1 cellular context compared by ENCODE assay signal in genomic region chr20:49281059-49281912, GRCh38.
A peak's percentile ranks its signal among the peaks of the same experiment; 100 is the strongest.
TF ChIP-seq lines count a peak whose summit lies in the region.

No MANE protein-coding gene starts in this region.

TF ChIP-seq in HepG2, 621 proteins besides CTCF, POLR2A, EP300 and RAD21 (continued from another document and continues in another):
- TF ChIP-seq HNF1A (IDR thresholded peaks at IDR 0.05; ENCODE audit: low read depth), result no peak
- no peak for TF ChIP-seq HNF1A (CRISPR knock-in tag; IDR thresholded peaks at IDR 0.05; ENCODE audit: borderline replicate concordance)
- TF ChIP-seq, protein P1, sequence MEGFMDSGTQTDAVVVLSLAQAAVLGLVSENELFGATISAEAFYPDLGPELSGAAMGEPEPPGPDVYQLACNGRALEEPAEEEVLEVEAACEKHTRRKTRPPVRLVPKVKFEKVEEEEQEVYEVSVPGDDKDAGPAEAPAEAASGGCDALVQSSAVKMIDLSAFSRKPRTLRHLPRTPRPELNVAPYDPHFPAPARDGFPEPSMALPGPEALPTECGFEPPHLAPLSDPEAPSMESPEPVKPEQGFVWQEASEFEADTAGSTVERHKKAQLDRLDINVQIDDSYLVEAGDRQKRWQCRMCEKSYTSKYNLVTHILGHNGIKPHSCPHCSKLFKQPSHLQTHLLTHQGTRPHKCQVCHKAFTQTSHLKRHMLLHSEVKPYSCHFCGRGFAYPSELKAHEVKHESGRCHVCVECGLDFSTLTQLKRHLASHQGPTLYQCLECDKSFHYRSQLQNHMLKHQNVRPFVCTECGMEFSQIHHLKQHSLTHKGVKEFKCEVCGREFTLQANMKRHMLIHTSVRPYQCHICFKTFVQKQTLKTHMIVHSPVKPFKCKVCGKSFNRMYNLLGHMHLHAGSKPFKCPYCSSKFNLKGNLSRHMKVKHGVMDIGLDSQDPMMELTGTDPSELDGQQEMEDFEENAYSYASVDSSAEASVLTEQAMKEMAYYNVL (CRISPR knock-in tag; IDR thresholded peaks at IDR 0.05; ENCODE audit: borderline replicate concordance), result no peak
- peak; percentile 18; the same call in 1 of the 2 replicates for TF ChIP-seq TCF7 (IDR thresholded peaks at IDR 0.05; ENCODE audit: low read depth)
- no peak for TF ChIP-seq PCBP2 (optimal IDR thresholded peaks at IDR 0.05; ENCODE audit: low read depth, low read length, poor library complexity, severe bottlenecking)
- 0 out of 2 replicates have a peak, but pooled peaks have one; percentile 20 for TF ChIP-seq ZNF780A (CRISPR knock-in tag; IDR thresholded peaks at IDR 0.05)
- TF ChIP-seq MYNN (CRISPR knock-in tag; IDR thresholded peaks at IDR 0.05; ENCODE audit: low read depth), result no peak
- TF ChIP-seq MEIS2 (CRISPR knock-in tag; IDR thresholded peaks at IDR 0.05), result peak; percentile 56; the same call in 1 of the 2 replicates
- TF ChIP-seq BHLHE40 (IDR thresholded peaks at IDR 0.05; ENCODE audit: low read length), result no peak
- no peak for TF ChIP-seq TP53 (CRISPR knock-in tag; conservative IDR thresholded peaks at IDR 0.05)
- no peak for TF ChIP-seq ZBTB37 (CRISPR knock-in tag; IDR thresholded peaks at IDR 0.05)
- TF ChIP-seq AGO2 (optimal IDR thresholded peaks at IDR 0.05; ENCODE audit: low read depth, low read length), result peak; percentile 93
- TF ChIP-seq, protein P2, sequence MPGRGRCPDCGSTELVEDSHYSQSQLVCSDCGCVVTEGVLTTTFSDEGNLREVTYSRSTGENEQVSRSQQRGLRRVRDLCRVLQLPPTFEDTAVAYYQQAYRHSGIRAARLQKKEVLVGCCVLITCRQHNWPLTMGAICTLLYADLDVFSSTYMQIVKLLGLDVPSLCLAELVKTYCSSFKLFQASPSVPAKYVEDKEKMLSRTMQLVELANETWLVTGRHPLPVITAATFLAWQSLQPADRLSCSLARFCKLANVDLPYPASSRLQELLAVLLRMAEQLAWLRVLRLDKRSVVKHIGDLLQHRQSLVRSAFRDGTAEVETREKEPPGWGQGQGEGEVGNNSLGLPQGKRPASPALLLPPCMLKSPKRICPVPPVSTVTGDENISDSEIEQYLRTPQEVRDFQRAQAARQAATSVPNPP (CRISPR knock-in tag; IDR thresholded peaks at IDR 0.05), result peak; percentile 77; the same call in 1 of the 2 replicates
- no peak for TF ChIP-seq SOX13 (IDR thresholded peaks at IDR 0.05)
- peak; percentile 21 to 26; a peak in 3 of 4 replicates for TF ChIP-seq SOX13 (CRISPR knock-in tag; conservative IDR thresholded peaks at IDR 0.05 in 1 of 2, IDR thresholded peaks at IDR 0.05 in 1 of 2)
- TF ChIP-seq ZBTB40 (IDR thresholded peaks at IDR 0.05), result no peak
- TF ChIP-seq ZBTB40 (CRISPR knock-in tag; IDR thresholded peaks at IDR 0.05), result no peak; the same call in 1 of the 2 replicates
- TF ChIP-seq, protein P3, sequence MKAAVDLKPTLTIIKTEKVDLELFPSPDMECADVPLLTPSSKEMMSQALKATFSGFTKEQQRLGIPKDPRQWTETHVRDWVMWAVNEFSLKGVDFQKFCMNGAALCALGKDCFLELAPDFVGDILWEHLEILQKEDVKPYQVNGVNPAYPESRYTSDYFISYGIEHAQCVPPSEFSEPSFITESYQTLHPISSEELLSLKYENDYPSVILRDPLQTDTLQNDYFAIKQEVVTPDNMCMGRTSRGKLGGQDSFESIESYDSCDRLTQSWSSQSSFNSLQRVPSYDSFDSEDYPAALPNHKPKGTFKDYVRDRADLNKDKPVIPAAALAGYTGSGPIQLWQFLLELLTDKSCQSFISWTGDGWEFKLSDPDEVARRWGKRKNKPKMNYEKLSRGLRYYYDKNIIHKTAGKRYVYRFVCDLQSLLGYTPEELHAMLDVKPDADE (CRISPR knock-in tag; IDR thresholded peaks at IDR 0.05), result no peak
- TF ChIP-seq, protein P4, sequence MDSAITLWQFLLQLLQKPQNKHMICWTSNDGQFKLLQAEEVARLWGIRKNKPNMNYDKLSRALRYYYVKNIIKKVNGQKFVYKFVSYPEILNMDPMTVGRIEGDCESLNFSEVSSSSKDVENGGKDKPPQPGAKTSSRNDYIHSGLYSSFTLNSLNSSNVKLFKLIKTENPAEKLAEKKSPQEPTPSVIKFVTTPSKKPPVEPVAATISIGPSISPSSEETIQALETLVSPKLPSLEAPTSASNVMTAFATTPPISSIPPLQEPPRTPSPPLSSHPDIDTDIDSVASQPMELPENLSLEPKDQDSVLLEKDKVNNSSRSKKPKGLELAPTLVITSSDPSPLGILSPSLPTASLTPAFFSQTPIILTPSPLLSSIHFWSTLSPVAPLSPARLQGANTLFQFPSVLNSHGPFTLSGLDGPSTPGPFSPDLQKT (CRISPR knock-in tag; IDR thresholded peaks at IDR 0.05; ENCODE audit: borderline replicate concordance), result no peak
- TF ChIP-seq NPAS2 (CRISPR knock-in tag; IDR thresholded peaks at IDR 0.05; ENCODE audit: borderline replicate concordance), result no peak
- TF ChIP-seq ZNF430 (CRISPR knock-in tag; IDR thresholded peaks at IDR 0.05), result peak; percentile 65; the same call in 1 of the 2 replicates
- TF ChIP-seq ZNF329 (CRISPR knock-in tag; IDR thresholded peaks at IDR 0.05; ENCODE audit: low read depth), result no peak
- no peak for TF ChIP-seq HNRNPUL1 (IDR thresholded peaks at IDR 0.05; ENCODE audit: low read depth, low read length)
- TF ChIP-seq ZNF264 (CRISPR knock-in tag; IDR thresholded peaks at IDR 0.05), result no peak
- TF ChIP-seq GRHL1 (CRISPR knock-in tag; conservative IDR thresholded peaks at IDR 0.05), result no peak
- TF ChIP-seq ZNF616 (CRISPR knock-in tag; IDR thresholded peaks at IDR 0.05; ENCODE audit: low read depth), result no peak
- no peak for TF ChIP-seq SAFB2 (CRISPR knock-in tag; IDR thresholded peaks at IDR 0.05; ENCODE audit: borderline replicate concordance, low read depth)
- no peak for TF ChIP-seq SCMH1 (CRISPR knock-in tag; IDR thresholded peaks at IDR 0.05; ENCODE audit: borderline replicate concordance)
